In genomic region chr12:68675098-68675842, GRCh38 we compare ENCODE assay signal across 10 cellular contexts. TPM values are rescaled to one million over a fixed set of nuclear protein-coding genes. Genes with fewer than 3 reads are reported as not detected.
DNase-seq lines count a peak whose midpoint lies in the region; ATAC-seq and TF ChIP-seq lines count a peak whose summit lies in the region.
"Had no signal": no experiment of that assay in that cellular context is flagged by ENCODE, and none has a peak within 500 bp of the region (broad histone marks: within the 10 kb centered on the region; RNA-seq: fewer than 3 reads in every experiment).

No MANE protein-coding gene starts in this region.

- DNase-seq in activated gamma-delta T cell treated with Interleukin-2 at 50 U/mL for 16 hours (peak; percentile 80), activated gamma-delta T cell (lab: John Stamatoyannopoulos, UW) (no peak), type B pancreatic cell (ENCODE audit: extremely low spot score, unreplicated experiment) (no peak), cortex of kidney (lab: John Stamatoyannopoulos, UW) (no peak), Calu3 (no peak), nucleus accumbens (lab: John Stamatoyannopoulos, UW) (no peak)
- peak; percentile 30 to 87 (median 78) for DNase-seq in naive thymus-derived CD4-positive, alpha-beta T cell
- DNase-seq: NCI-H1694 treated with DMSO at 0.1 percent for 48 hours had no signal

- peak overlapping the region; percentile 46 for H3K27ac ChIP-seq in naive thymus-derived CD4-positive, alpha-beta T cell (ENCODE audit: low read depth, low read length)

- H3K36me3 ChIP-seq in naive thymus-derived CD4-positive, alpha-beta T cell (ENCODE audit: control insufficient read depth in 2 of 3, insufficient read depth in 3 of 3, low read length in 3 of 3), result no peaks in the 10 kb centered on the region
- H3K36me3 ChIP-seq: tibial nerve had no signal

- POLR2A ChIA-PET in naive thymus-derived CD4-positive, alpha-beta T cell (lab: Charles Lee), result interaction anchor here (0.6 to 2.2 kb wide), 13 partner anchors 10 to 655 kb away, joined by 3 to 18 read pairs (median 4); partner anchors contain the start of genes NUP107, RAP1B and SLC35E3

- peak; percentile 71 for ATAC-seq in activated T-helper 17 cell treated with anti-CD3 and anti-CD28 coated beads, Interleukin-2, amount 50 U/mL, for 72 hours (replicated peaks)
- ATAC-seq in naive thymus-derived CD4-positive, alpha-beta T cell, result peak; percentile 98

- H3K4me3 Mint-ChIP-seq in activated T-helper 17 cell treated with anti-CD3 and anti-CD28 coated beads, Interleukin-2, amount 50 U/mL, for 72 hours, result peak overlapping the region; percentile 71
- H3K4me3 Mint-ChIP-seq in naive thymus-derived CD4-positive, alpha-beta T cell, result peak overlapping the region; percentile 55 to 90 (median 80)
- no peak overlapping the region for H3K4me3 Mint-ChIP-seq in type B pancreatic cell
- no peak overlapping the region for H3K4me3 Mint-ChIP-seq in Calu3 (ENCODE audit: low read depth, unreplicated experiment)

- H3K27me3 Mint-ChIP-seq in activated T-helper 17 cell treated with anti-CD3 and anti-CD28 coated beads, Interleukin-2, amount 50 U/mL, for 72 hours, result no peaks in the 10 kb centered on the region
- no peaks in the 10 kb centered on the region for H3K27me3 Mint-ChIP-seq in naive thymus-derived CD4-positive, alpha-beta T cell
- H3K27me3 Mint-ChIP-seq in type B pancreatic cell (no peaks in the 10 kb centered on the region), Calu3 (ENCODE audit: unreplicated experiment) (no peaks in the 10 kb centered on the region)

- H3K9me3 Mint-ChIP-seq in activated T-helper 17 cell treated with anti-CD3 and anti-CD28 coated beads, Interleukin-2, amount 50 U/mL, for 72 hours, result no peaks in the 10 kb centered on the region
- H3K9me3 Mint-ChIP-seq in naive thymus-derived CD4-positive, alpha-beta T cell, result peaks cover 0 to 3% (median 0%) of the 10 kb centered on the region in 11 donors
- H3K9me3 Mint-ChIP-seq in type B pancreatic cell (no peaks in the 10 kb centered on the region), Calu3 (ENCODE audit: low read depth, unreplicated experiment) (no peaks in the 10 kb centered on the region)

- H3K36me3 Mint-ChIP-seq in activated T-helper 17 cell treated with anti-CD3 and anti-CD28 coated beads, Interleukin-2, amount 50 U/mL, for 72 hours (ENCODE audit: low read depth), result no peaks in the 10 kb centered on the region
- peaks cover 4 to 16% (median 7%) of the 10 kb centered on the region in 5 donors for H3K36me3 Mint-ChIP-seq in naive thymus-derived CD4-positive, alpha-beta T cell
- H3K36me3 Mint-ChIP-seq in type B pancreatic cell, result no peaks in the 10 kb centered on the region
- peaks cover 4% of the 10 kb centered on the region for H3K36me3 Mint-ChIP-seq in Calu3 (ENCODE audit: insufficient read depth, unreplicated experiment)

- BruUV-seq in Calu3 (replicated peaks; lab: Mats Ljungman, UMichigan), result no TSS peak

- no peak for TF ChIP-seq CTCF in type B pancreatic cell (conservative IDR thresholded peaks at IDR 0.05)
- TF ChIP-seq CTCF in Calu3 (IDR thresholded peaks at IDR 0.05; ENCODE audit: unreplicated experiment), result no peak

- H3K4me1 ChIP-seq in naive thymus-derived CD4-positive, alpha-beta T cell (ENCODE audit: control insufficient read depth in 2 of 2, insufficient read depth in 2 of 2, low read length in 2 of 2), result peaks cover 30 to 32% of the 10 kb centered on the region in 2 donors
- H3K4me1 ChIP-seq: tibial nerve had no signal

- peak overlapping the region; percentile 68 for H3K27ac Mint-ChIP-seq in activated T-helper 17 cell treated with anti-CD3 and anti-CD28 coated beads, Interleukin-2, amount 50 U/mL, for 72 hours
- H3K27ac Mint-ChIP-seq in naive thymus-derived CD4-positive, alpha-beta T cell, result peak overlapping the region; percentile 83 to 95 (median 89)
- H3K27ac Mint-ChIP-seq in type B pancreatic cell, result peak overlapping the region; percentile 86
- H3K27ac Mint-ChIP-seq in Calu3 (ENCODE audit: unreplicated experiment), result no peak overlapping the region

- peak overlapping the region; percentile 17 for H3K4me3 ChIP-seq in naive thymus-derived CD4-positive, alpha-beta T cell (ENCODE audit: low read length)
- H3K4me3 ChIP-seq: tibial nerve had no signal

- intact Hi-C loops in naive thymus-derived CD4-positive, alpha-beta T cell (cut with micrococcal nuclease), result loop anchor here (1.0 to 2.0 kb wide), 7 partner anchors 11 to 310 kb away; partner anchors contain the start of gene NUP107 (in 2 of the 2)
- intact Hi-C loops in Calu3 (cut with micrococcal nuclease; ENCODE audit: unreplicated experiment), result no loop called here

- no peaks in the 10 kb centered on the region for H3K27me3 ChIP-seq in naive thymus-derived CD4-positive, alpha-beta T cell (ENCODE audit: control insufficient read depth in 2 of 2, insufficient read depth in 2 of 2, low read length in 2 of 2)
- H3K27me3 ChIP-seq: tibial nerve had no signal

- peaks cover 25% of the 10 kb centered on the region for H3K4me1 Mint-ChIP-seq in activated T-helper 17 cell treated with anti-CD3 and anti-CD28 coated beads, Interleukin-2, amount 50 U/mL, for 72 hours
- peaks cover 27 to 73% (median 63%) of the 10 kb centered on the region in 7 donors for H3K4me1 Mint-ChIP-seq in naive thymus-derived CD4-positive, alpha-beta T cell
- H3K4me1 Mint-ChIP-seq in type B pancreatic cell (ENCODE audit: unreplicated experiment) (no peaks in the 10 kb centered on the region), Calu3 (ENCODE audit: low read depth, unreplicated experiment) (no peaks in the 10 kb centered on the region)

- no peaks in the 10 kb centered on the region for H3K9me3 ChIP-seq in naive thymus-derived CD4-positive, alpha-beta T cell (ENCODE audit: control insufficient read depth in 2 of 3, low read length in 3 of 3)
- H3K9me3 ChIP-seq: tibial nerve had no signal

- CTCF ChIA-PET in naive thymus-derived CD4-positive, alpha-beta T cell (lab: Charles Lee), result interaction anchor here (1.2 kb wide), 1 partner anchor 12 kb away, joined by 5 read pairs; the partner anchor contains the start of gene NUP107
- CTCF ChIA-PET in Calu3 (lab: Charles Lee), result interaction anchor here (0.6 kb wide), 1 partner anchor 92 kb away, joined by 3 read pairs; no protein-coding TSS in a partner anchor

RNA-seq across cellular contexts. Expression of gene NUP107, which starts 11.5 kb away (rescaled TPM):
- total RNA-seq in activated T-helper 17 cell treated with anti-CD3 and anti-CD28 coated beads, Interleukin-2, amount 50 U/mL, for 72 hours, result 100 to 1,000 TPM; 106 to 134 TPM
- 10 to 100 TPM; 45.2 to 80.9 (median 69.0) TPM for total RNA-seq in naive thymus-derived CD4-positive, alpha-beta T cell
- 10 to 100 TPM; 25.5 to 48.9 TPM for polyA plus RNA-seq in naive thymus-derived CD4-positive, alpha-beta T cell
- total RNA-seq in type B pancreatic cell (ENCODE audit: low replicate concordance) (48.7 and 80.2 TPM in 2 replicates), Calu3 (2022) (110 and 112 TPM in 2 replicates)

Comparison
In these comparisons a context has a peak if more than half of its experiments do, and no peak if none do; other contexts are left out.
1. DNase-seq: peak in activated gamma-delta T cell treated with Interleukin-2 at 50 U/mL for 16 hours (single experiment) and naive thymus-derived CD4-positive, alpha-beta T cell (9 of 9); none in activated gamma-delta T cell (single experiment), type B pancreatic cell (single experiment), cortex of kidney (single experiment), Calu3 (single experiment) and nucleus accumbens (0 of 56).
2. H3K4me3 Mint-ChIP-seq: peak in activated T-helper 17 cell treated with anti-CD3 and anti-CD28 coated beads, Interleukin-2, amount 50 U/mL, for 72 hours (single experiment) and naive thymus-derived CD4-positive, alpha-beta T cell (10 of 10); none in type B pancreatic cell (single experiment) and Calu3 (single experiment).